ENCODE assay signal across 27 cellular contexts in the genomic region with DNA sequence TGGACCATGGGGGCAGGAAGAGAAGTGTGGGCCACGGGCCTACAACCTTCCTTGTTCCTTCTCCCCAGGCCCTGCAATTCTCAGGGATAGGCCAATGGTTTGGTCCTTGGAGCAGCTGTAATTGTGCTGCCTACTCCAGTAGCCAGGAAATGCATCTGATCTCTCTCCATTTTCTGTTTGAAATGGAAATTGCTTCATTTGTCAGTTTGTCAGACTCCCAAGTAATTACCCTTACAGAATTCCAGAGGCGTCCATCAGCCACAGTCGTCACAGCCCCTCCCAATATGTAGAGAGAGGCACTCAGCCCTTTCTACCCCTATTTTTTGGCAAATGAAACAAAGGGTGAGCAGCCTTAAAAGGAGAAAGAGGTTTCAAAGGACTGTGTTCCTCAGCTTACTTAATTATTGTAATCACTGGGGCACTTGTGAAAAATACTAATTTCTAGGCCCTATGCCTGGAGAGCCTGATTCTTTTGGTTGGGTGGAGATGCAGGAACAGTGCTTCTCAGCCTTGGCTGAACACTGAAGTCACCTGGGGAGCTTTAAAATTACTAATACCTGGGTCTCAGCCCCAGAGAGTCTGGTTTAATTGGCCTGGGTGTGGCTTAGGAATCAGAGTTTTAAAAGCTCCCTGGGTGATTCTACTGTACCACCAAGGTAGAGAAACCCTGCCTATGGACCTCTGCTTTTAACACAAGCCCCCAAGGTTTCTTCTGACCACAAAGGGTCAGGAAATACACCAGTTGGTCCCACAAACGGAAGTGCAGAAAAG.
DNase-seq lines count a peak whose midpoint lies in the region; ATAC-seq, FAIRE-seq and TF ChIP-seq lines count a peak whose summit lies in the region.
"Had no signal": no experiment of that assay in that cellular context is flagged by ENCODE, and none has a peak within 500 bp of the region (broad histone marks: within the 10 kb centered on the region; RNA-seq: fewer than 3 reads in every experiment).

No MANE protein-coding gene starts in this region.

- H3K9me3 Mint-ChIP-seq in type B pancreatic cell: peaks cover 4% of the 10 kb centered on the region
- H3K9me3 Mint-ChIP-seq: activated naive CD8-positive, alpha-beta T cell treated with anti-CD3 and anti-CD28 coated beads, Interleukin-2, amount 50 U/mL, for 24 hours had no signal

- no peaks in the 10 kb centered on the region for H3K9me1 ChIP-seq in keratinocyte (ENCODE audit: control insufficient read depth, extremely low read depth, insufficient read depth, low read length)

- no peaks in the 10 kb centered on the region for H3K36me3 ChIP-seq in keratinocyte (ENCODE audit: control insufficient read depth in 2 of 2, extremely low read depth in 1 of 2, insufficient read depth in 2 of 2, low read length in 2 of 2)
- H3K36me3 ChIP-seq: lower lobe of right lung, neutrophil, prostate gland, upper lobe of left lung had no signal

- H3K9ac ChIP-seq in keratinocyte (ENCODE audit: control insufficient read depth, extremely low read depth, insufficient read depth, low read length): no peak overlapping the region

- H3K27ac Mint-ChIP-seq in type B pancreatic cell: peak overlapping the region; percentile 69
- H3K27ac Mint-ChIP-seq: activated naive CD8-positive, alpha-beta T cell treated with anti-CD3 and anti-CD28 coated beads, Interleukin-2, amount 50 U/mL, for 24 hours had no signal

- H3K4me3 Mint-ChIP-seq in type B pancreatic cell: no peak overlapping the region
- H3K4me3 Mint-ChIP-seq: activated naive CD8-positive, alpha-beta T cell treated with anti-CD3 and anti-CD28 coated beads, Interleukin-2, amount 50 U/mL, for 24 hours had no signal

- FAIRE-seq in keratinocyte (lab: Jason Lieb, UNC): no peak
- FAIRE-seq: frontal cortex, H54, HepG2, islet of Langerhans had no signal

- H4K20me1 ChIP-seq in keratinocyte (ENCODE audit: control insufficient read depth, extremely low read depth, insufficient read depth, low read length): no peaks in the 10 kb centered on the region

- H2AFZ ChIP-seq in keratinocyte (ENCODE audit: control insufficient read depth, low read length): no peak overlapping the region

- dilution Hi-C loops in keratinocyte (cut with MboI; ENCODE audit: extremely low pct_ligation_motif_present, low sequenced_read_pairs): no loop called here

- H3K27me3 Mint-ChIP-seq in type B pancreatic cell: peaks cover 31% of the 10 kb centered on the region

- H3K79me2 ChIP-seq in keratinocyte (ENCODE audit: control insufficient read depth, insufficient read depth, low read length): no peaks in the 10 kb centered on the region

- H3K4me1 Mint-ChIP-seq in type B pancreatic cell (ENCODE audit: unreplicated experiment): no peaks in the 10 kb centered on the region

- DNase-seq in NCI-H1105 treated with DMSO at 0.1 percent for 48 hours (lab: John Stamatoyannopoulos, UW) (peak; percentile 46), NCI-H1105 (lab: John Stamatoyannopoulos, UW) (no peak), astrocyte of the hippocampus (ENCODE audit: low read depth, low spot score) (peak; percentile 42), keratinocyte (ENCODE audit: low read depth, low spot score) (no peak), type B pancreatic cell (ENCODE audit: extremely low spot score, unreplicated experiment) (no peak), RKO (ENCODE audit: low spot score) (no peak)
- DNase-seq: 8988T; activated gamma-delta T cell; activated naive CD8-positive, alpha-beta T cell treated with anti-CD3 and anti-CD28 coated beads, Interleukin-2, amount 50 U/mL, for 24 hours; activated T-cell treated with anti-CD3 and anti-CD28 coated beads, Interleukin-2, amount 50 U/mL, for 1 hour; body of pancreas; effector CD4-positive, alpha-beta T cell; Kasumi-1; lower lobe of right lung; NCI-H1048; NCI-H187 treated with DMSO at 0.1 percent for 48 hours; NCI-H446; T-helper 1 cell; upper lobe of left lung had no signal

- TF ChIP-seq CTCF in keratinocyte (optimal IDR thresholded peaks at IDR 0.05 in 1 of 3, IDR thresholded peaks at IDR 0.05 in 1 of 3, conservative IDR thresholded peaks at IDR 0.05 in 1 of 3; ENCODE audit: extremely low read depth in 1 of 3, insufficient read depth in 2 of 3, low read length in 3 of 3) (no peak), type B pancreatic cell (conservative IDR thresholded peaks at IDR 0.05) (no peak)

- ATAC-seq in HG02852 (IDR thresholded peaks at IDR 0.05; ENCODE audit: unreplicated experiment): no peak
- ATAC-seq in GM19467 (IDR thresholded peaks at IDR 0.05; ENCODE audit: unreplicated experiment): no peak
- ATAC-seq: activated naive CD8-positive, alpha-beta T cell treated with anti-CD3 and anti-CD28 coated beads, Interleukin-2, amount 50 U/mL, for 24 hours; body of pancreas; HepG2; lower lobe of right lung had no signal

- no peaks in the 10 kb centered on the region for H3K27me3 ChIP-seq in keratinocyte (ENCODE audit: control insufficient read depth, extremely low read depth, insufficient read depth, low read length)
- H3K27me3 ChIP-seq: body of pancreas, upper lobe of left lung had no signal

- no peak overlapping the region for H3K27ac ChIP-seq in keratinocyte (ENCODE audit: control insufficient read depth, insufficient read depth, low read length)
- H3K27ac ChIP-seq: body of pancreas, lower lobe of right lung, neutrophil, prostate gland, upper lobe of left lung had no signal

- no peaks in the 10 kb centered on the region for H3K9me3 ChIP-seq in keratinocyte (ENCODE audit: control insufficient read depth, low read depth, low read length)
- H3K9me3 ChIP-seq: body of pancreas, lower lobe of right lung, neutrophil, prostate gland, upper lobe of left lung had no signal

- H3K4me3 ChIP-seq in keratinocyte (ENCODE audit: control insufficient read depth in 2 of 3, extremely low read depth in 1 of 3, insufficient read depth in 2 of 3, low read depth in 1 of 3, low read length in 3 of 3): no peak overlapping the region
- H3K4me3 ChIP-seq: body of pancreas, lower lobe of right lung, prostate gland, upper lobe of left lung had no signal

- H3K4me2 ChIP-seq in keratinocyte (ENCODE audit: control insufficient read depth, extremely low read depth, insufficient read depth, low read depth, low read length): peak overlapping the region; percentile 41

- peaks cover 4% of the 10 kb centered on the region for H3K36me3 Mint-ChIP-seq in type B pancreatic cell

- H3K4me1 ChIP-seq in keratinocyte (ENCODE audit: control insufficient read depth, extremely low read depth, insufficient read depth, low read length): peaks cover 17% of the 10 kb centered on the region
- H3K4me1 ChIP-seq: prostate gland had no signal

Comparison
In these comparisons a context has a peak if more than half of its experiments do, and no peak if none do; other contexts are left out.
1. DNase-seq: peak in NCI-H1105 treated with DMSO at 0.1 percent for 48 hours (single experiment) and astrocyte of the hippocampus (single experiment); none in NCI-H1105 (single experiment), keratinocyte (single experiment), type B pancreatic cell (single experiment) and RKO (single experiment).